ENCODE assay signal across 8 cellular contexts in genomic region chr16:18561727-18562314, GRCh38. TPM values are rescaled to one million over a fixed set of nuclear protein-coding genes. Genes with fewer than 3 reads are reported as not detected.
DNase-seq lines count a peak whose midpoint lies in the region; ATAC-seq and TF ChIP-seq lines count a peak whose summit lies in the region.
"Not testable (repeated sequence)": the region's sequence is repeated elsewhere in the genome, so short reads cannot be mapped to it uniquely, and the experiment has no call there.

Gene NOMO2 (minus strand): TSS chr16:18562097. CDS start chr16:18562040, 57 bp downstream.

- H3K4me3 ChIP-seq in LNCaP clone FGC (ENCODE audit: low read depth, low read length) (peak within 1 kb of the TSS; percentile 51), breast epithelium (peak within 1 kb of the TSS; percentile 49 to 72 (median 59)), iPS-20b (ENCODE audit: low read length) (peak within 1 kb of the TSS; percentile 61), thymus (ENCODE audit: low read length) (peak within 1 kb of the TSS; percentile 48)

- H3K27ac ChIP-seq in breast epithelium = peak within 1 kb of the TSS in 1 of 2 donors; percentile 63
- not testable (repeated sequence) for H3K27ac ChIP-seq in iPS-20b (ENCODE audit: low read length); thymus (ENCODE audit: low read depth)

- H3K4me1 ChIP-seq in breast epithelium; iPS-20b (ENCODE audit: insufficient read depth, low read length); thymus (ENCODE audit: control insufficient read depth, insufficient read depth, low read length): not testable (repeated sequence)

- intact Hi-C loops in breast epithelium (cut with DNase I; ENCODE audit: low total_unique reads); sciatic nerve (cut with DNase I): not testable (repeated sequence)

- not testable (repeated sequence) for TF ChIP-seq CTCF in LNCaP clone FGC (IDR thresholded peaks at IDR 0.05; ENCODE audit: control insufficient read depth, extremely low read depth, insufficient read depth); breast epithelium (IDR thresholded peaks at IDR 0.05)

- not testable (repeated sequence) for DNase-seq in LNCaP clone FGC (ENCODE audit: low read depth)
- peak; percentile 87 for DNase-seq in activated CD4-positive, alpha-beta T cell treated with anti-CD3 and anti-CD28 coated beads, Interleukin-2, amount 50 U/mL, for 1 hour
- DNase-seq in breast epithelium (ENCODE audit: low spot score in 2 of 2) (peak; percentile 84 to 85), sciatic nerve (ENCODE audit: low spot score) (peak; percentile 92)

- not testable (repeated sequence) for H3K36me3 ChIP-seq in breast epithelium; iPS-20b (ENCODE audit: insufficient read depth, low read depth, low read length); thymus (ENCODE audit: control insufficient read depth, insufficient read depth)

- H3K9ac ChIP-seq in iPS-20b (ENCODE audit: low read depth, low read length) = peak within 1 kb of the TSS; percentile 53; the same call in 1 of the 2 replicates

- under 1% methylated on average over 48 of the region's 66 CpGs for WGBS in thymus

- not testable (repeated sequence) for H3K27me3 ChIP-seq in breast epithelium; iPS-20b (ENCODE audit: insufficient read depth, low read length); thymus (ENCODE audit: control insufficient read depth, insufficient read depth)

- H3K9me3 ChIP-seq in breast epithelium; iPS-20b (ENCODE audit: insufficient read depth, low read depth, low read length); thymus (ENCODE audit: control insufficient read depth): not testable (repeated sequence)

- not testable (repeated sequence) for TF ChIP-seq POLR2A in breast epithelium (IDR thresholded peaks at IDR 0.05)

- ATAC-seq in GM18502 (IDR thresholded peaks at IDR 0.05; ENCODE audit: poor library complexity, unreplicated experiment) (peak; percentile 90), HG02588 (IDR thresholded peaks at IDR 0.05; ENCODE audit: unreplicated experiment) (peak; percentile 92), sciatic nerve (peak; percentile 99)

RNA-seq across cellular contexts. Expression of gene NOMO2, which starts in this region (rescaled TPM):
- total RNA-seq in breast epithelium = 10 to 100 TPM; 39.5 to 67.2 (median 49.3) TPM
- total RNA-seq in sciatic nerve = 66.9 TPM
- 50.4 TPM for polyA plus RNA-seq in thymus
